ENCODE assay signal across 13 cellular contexts in the genomic region with DNA sequence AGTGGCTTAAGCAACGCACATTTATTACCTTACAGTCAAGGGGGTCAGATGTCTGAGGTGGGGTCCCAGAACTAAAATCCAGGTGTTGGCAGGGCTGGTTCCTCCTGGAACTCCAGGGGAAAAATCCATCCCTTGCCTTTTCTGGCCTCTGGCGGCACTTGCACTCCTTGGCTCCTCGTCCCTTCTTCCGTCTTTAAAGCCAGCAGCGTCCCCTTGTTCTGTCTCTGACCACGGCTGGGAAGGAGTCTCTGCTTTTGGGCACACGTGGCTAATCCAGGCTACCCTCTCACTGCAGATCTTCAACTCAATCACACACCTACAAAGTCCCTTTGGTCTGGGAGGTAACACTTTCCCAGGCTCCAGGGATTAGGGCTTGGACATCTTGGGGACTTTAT.
DNase-seq lines count a peak whose midpoint lies in the region; ATAC-seq and TF ChIP-seq lines count a peak whose summit lies in the region.
"Had no signal": no experiment of that assay in that cellular context is flagged by ENCODE, and none has a peak within 500 bp of the region (broad histone marks: within the 10 kb centered on the region; RNA-seq: fewer than 3 reads in every experiment).

No MANE protein-coding gene starts in this region.

- no peaks in the 10 kb centered on the region for H4K20me1 ChIP-seq in hepatocyte (ENCODE audit: insufficient read depth, poor library complexity, severe bottlenecking)

- peaks cover 22% of the 10 kb centered on the region for H3K4me1 Mint-ChIP-seq in activated CD8-positive, alpha-beta T cell treated with anti-CD3 and anti-CD28 coated beads, Interleukin-2, amount 10 ng/mL, durations not matched to agents 7 days and 5 days (ENCODE audit: low read depth)
- H3K4me1 Mint-ChIP-seq in stimulated activated naive CD8-positive, alpha-beta T cell treated with anti-CD3 and anti-CD28 coated beads, Interleukin-15, amount 100 ng/mL, for 72 hours, result peaks cover 33% of the 10 kb centered on the region

- H3K79me2 ChIP-seq in hepatocyte, result no peaks in the 10 kb centered on the region

- H3K4me2 ChIP-seq in hepatocyte, result no peak overlapping the region

- no peak overlapping the region for H2AFZ ChIP-seq in hepatocyte

- POLR2A ChIA-PET in activated CD8-positive, alpha-beta T cell treated with anti-CD3 and anti-CD28 coated beads, Interleukin-2, amount 10 ng/mL, durations not matched to agents 7 days and 5 days (lab: Charles Lee), result no interaction called here

- TF ChIP-seq CTCF in BE2C (IDR thresholded peaks at IDR 0.05; ENCODE audit: low read depth, low read length), result no peak
- no peak for TF ChIP-seq CTCF in VCaP (conservative IDR thresholded peaks at IDR 0.05)
- no peak for TF ChIP-seq CTCF in right atrium auricular region (IDR thresholded peaks at IDR 0.05)
- no peak for TF ChIP-seq CTCF in hepatocyte (IDR thresholded peaks at IDR 0.05; ENCODE audit: poor library complexity)

- no peaks in the 10 kb centered on the region for H3K27me3 ChIP-seq in BE2C
- no peaks in the 10 kb centered on the region for H3K27me3 ChIP-seq in right atrium auricular region
- H3K27me3 ChIP-seq in rectal smooth muscle tissue (ENCODE audit: control insufficient read depth, insufficient read depth, low read length), result no peaks in the 10 kb centered on the region
- no peaks in the 10 kb centered on the region for H3K27me3 ChIP-seq in hepatocyte
- H3K27me3 ChIP-seq: left lung had no signal

- H3K9ac ChIP-seq in rectal smooth muscle tissue (ENCODE audit: low read length), result no peak overlapping the region

- H3K27ac ChIP-seq in VCaP, result peak overlapping the region; percentile 93; the same call in 1 of the 2 replicates
- H3K27ac ChIP-seq in right atrium auricular region, result peak overlapping the region; percentile 96 to 100
- H3K27ac ChIP-seq in rectal smooth muscle tissue (ENCODE audit: low read depth, low read length), result peak overlapping the region; percentile 10
- H3K27ac ChIP-seq in hepatocyte, result no peak overlapping the region
- H3K27ac ChIP-seq: cardiac muscle cell had no signal

- H3K4me3 ChIP-seq in BE2C (ENCODE audit: low read depth, low read length), result no peak overlapping the region
- H3K4me3 ChIP-seq in right atrium auricular region, result no peak overlapping the region
- H3K4me3 ChIP-seq in rectal smooth muscle tissue (ENCODE audit: low read length), result no peak overlapping the region
- H3K4me3 ChIP-seq in hepatocyte, result no peak overlapping the region
- H3K4me3 ChIP-seq: cardiac muscle cell, left lung had no signal

- H3K36me3 ChIP-seq in BE2C (no peaks in the 10 kb centered on the region), right atrium auricular region (no peaks in the 10 kb centered on the region), rectal smooth muscle tissue (ENCODE audit: control insufficient read depth, insufficient read depth, low read length) (no peaks in the 10 kb centered on the region), hepatocyte (replicated peaks; ENCODE audit: insufficient read depth, low read depth) (no peaks in the 10 kb centered on the region)
- H3K36me3 ChIP-seq: cardiac muscle cell, left lung had no signal

- H3K27me3 Mint-ChIP-seq in activated CD8-positive, alpha-beta T cell treated with anti-CD3 and anti-CD28 coated beads, Interleukin-2, amount 10 ng/mL, durations not matched to agents 7 days and 5 days (ENCODE audit: low read depth), result peaks cover 7% of the 10 kb centered on the region
- no peaks in the 10 kb centered on the region for H3K27me3 Mint-ChIP-seq in stimulated activated naive CD8-positive, alpha-beta T cell treated with anti-CD3 and anti-CD28 coated beads, Interleukin-15, amount 100 ng/mL, for 72 hours

- peak; percentile 2 for DNase-seq in BE2C
- no peak for DNase-seq in right atrium auricular region (ENCODE audit: low spot score)
- DNase-seq in activated CD8-positive, alpha-beta T cell treated with anti-CD3 and anti-CD28 coated beads, Interleukin-2, amount 10 ng/mL, durations not matched to agents 7 days and 5 days, result no peak
- DNase-seq in amniotic stem cell (lab: John Stamatoyannopoulos, UW), result no peak
- no peak for DNase-seq in hepatocyte (ENCODE audit: low spot score)
- DNase-seq in stimulated activated naive CD8-positive, alpha-beta T cell treated with anti-CD3 and anti-CD28 coated beads, Interleukin-15, amount 100 ng/mL, for 72 hours, result no peak
- DNase-seq: activated T-cell treated with anti-CD3 and anti-CD28 coated beads, Interleukin-2, amount 50 U/mL, for 1 hour; foreskin fibroblast; RPMI8226 had no signal

- H3K9me2 ChIP-seq in hepatocyte (replicated peaks; ENCODE audit: insufficient read depth), result no peaks in the 10 kb centered on the region

- H3K27ac Mint-ChIP-seq in activated CD8-positive, alpha-beta T cell treated with anti-CD3 and anti-CD28 coated beads, Interleukin-2, amount 10 ng/mL, durations not matched to agents 7 days and 5 days, result no peak overlapping the region
- H3K27ac Mint-ChIP-seq in stimulated activated naive CD8-positive, alpha-beta T cell treated with anti-CD3 and anti-CD28 coated beads, Interleukin-15, amount 100 ng/mL, for 72 hours, result no peak overlapping the region

- H3K9me3 ChIP-seq in BE2C (no peaks in the 10 kb centered on the region), right atrium auricular region (no peaks in the 10 kb centered on the region), hepatocyte (ENCODE audit: low read depth) (no peaks in the 10 kb centered on the region)
- H3K9me3 ChIP-seq: left lung had no signal

- peaks cover 9% of the 10 kb centered on the region for H3K4me1 ChIP-seq in BE2C
- H3K4me1 ChIP-seq in right atrium auricular region, result peaks cover 0 to 82% of the 10 kb centered on the region in 2 donors
- H3K4me1 ChIP-seq in rectal smooth muscle tissue (ENCODE audit: control insufficient read depth, insufficient read depth, low read length), result peaks cover 51% of the 10 kb centered on the region
- peaks cover 8% of the 10 kb centered on the region for H3K4me1 ChIP-seq in hepatocyte (ENCODE audit: insufficient read depth)

- no peak for ATAC-seq in activated CD8-positive, alpha-beta T cell treated with anti-CD3 and anti-CD28 coated beads, Interleukin-2, amount 10 ng/mL, durations not matched to agents 7 days and 5 days
- no peak for ATAC-seq in stimulated activated naive CD8-positive, alpha-beta T cell treated with anti-CD3 and anti-CD28 coated beads, Interleukin-15, amount 100 ng/mL, for 72 hours
- ATAC-seq: left lung had no signal

- no peak overlapping the region for H3K4me3 Mint-ChIP-seq in activated CD8-positive, alpha-beta T cell treated with anti-CD3 and anti-CD28 coated beads, Interleukin-2, amount 10 ng/mL, durations not matched to agents 7 days and 5 days
- H3K4me3 Mint-ChIP-seq in stimulated activated naive CD8-positive, alpha-beta T cell treated with anti-CD3 and anti-CD28 coated beads, Interleukin-15, amount 100 ng/mL, for 72 hours, result no peak overlapping the region

- CTCF ChIA-PET in activated CD8-positive, alpha-beta T cell treated with anti-CD3 and anti-CD28 coated beads, Interleukin-2, amount 10 ng/mL, durations not matched to agents 7 days and 5 days (lab: Charles Lee), result interaction anchor here (1.4 kb wide), 1 partner anchor 14 kb away, joined by 7 read pairs; no protein-coding TSS in a partner anchor

- H3K9me3 Mint-ChIP-seq in activated CD8-positive, alpha-beta T cell treated with anti-CD3 and anti-CD28 coated beads, Interleukin-2, amount 10 ng/mL, durations not matched to agents 7 days and 5 days (ENCODE audit: insufficient read depth), result no peaks in the 10 kb centered on the region
- H3K9me3 Mint-ChIP-seq in stimulated activated naive CD8-positive, alpha-beta T cell treated with anti-CD3 and anti-CD28 coated beads, Interleukin-15, amount 100 ng/mL, for 72 hours, result no peaks in the 10 kb centered on the region

- WGBS in hepatocyte (ENCODE audit: low lambda C conversion rate, missing lambda C conversion rate), result 86% methylated on average over 7 of the region's 7 CpGs

- peaks cover 2% of the 10 kb centered on the region for H3K36me3 Mint-ChIP-seq in activated CD8-positive, alpha-beta T cell treated with anti-CD3 and anti-CD28 coated beads, Interleukin-2, amount 10 ng/mL, durations not matched to agents 7 days and 5 days (ENCODE audit: low read depth)
